In the genomic region with DNA sequence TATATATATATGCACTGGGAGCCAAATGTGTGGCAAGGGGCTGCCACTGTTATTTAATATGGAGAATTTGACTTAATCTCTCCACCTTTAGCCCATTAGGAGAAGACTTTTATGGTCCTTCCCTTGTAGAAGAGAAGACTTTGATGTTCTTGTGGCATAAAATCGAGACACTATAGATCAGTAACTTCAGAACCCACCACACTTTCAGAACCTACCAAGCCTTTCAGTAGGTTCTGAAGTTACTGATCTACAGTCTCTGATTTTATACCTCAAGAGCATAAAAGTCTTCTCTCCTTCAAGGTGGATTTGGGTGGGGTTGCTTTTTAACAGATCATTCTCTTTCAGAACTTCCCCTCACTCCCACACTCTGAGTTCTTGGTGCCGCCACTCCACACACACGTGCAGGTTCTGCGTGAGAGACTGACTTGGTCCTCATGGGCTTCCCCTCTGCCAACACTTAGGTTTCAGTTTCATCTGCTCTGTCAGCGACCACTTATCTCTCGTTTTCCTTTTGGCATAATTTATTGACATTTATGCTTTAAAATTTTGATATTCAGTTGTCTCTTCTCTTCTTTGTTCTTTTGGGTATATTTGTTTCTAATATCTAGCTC, we compare ENCODE assay signal across 11 cellular contexts.
"Had no signal": no experiment of that assay in that cellular context is flagged by ENCODE, and none has a peak within 500 bp of the region (broad histone marks: within the 10 kb centered on the region; RNA-seq: fewer than 3 reads in every experiment).

No MANE protein-coding gene starts in this region.

- DNase-seq: activated naive CD4-positive, alpha-beta T cell treated with anti-CD3 and anti-CD28 coated beads, Interleukin-2, amount 50 U/mL, for 16 hours; adrenal gland; colonic mucosa; foreskin keratinocyte; head of caudate nucleus; left colon; naive thymus-derived CD4-positive, alpha-beta T cell; retina; stimulated activated CD4-positive, alpha-beta T cell treated with anti-CD3 and anti-CD28 coated beads, Interleukin-15, amount 100 ng/mL, for 24 hours; stimulated activated CD4-positive, alpha-beta T cell treated with anti-CD3 and anti-CD28 coated beads, Interleukin-4, amount 100 ng/mL, for 24 hours; stomach had no signal

- ATAC-seq: foreskin keratinocyte; left colon; naive thymus-derived CD4-positive, alpha-beta T cell had no signal

- H3K4me1 Mint-ChIP-seq: naive thymus-derived CD4-positive, alpha-beta T cell had no signal

- H3K27me3 Mint-ChIP-seq: naive thymus-derived CD4-positive, alpha-beta T cell had no signal

- H3K4me3 Mint-ChIP-seq: naive thymus-derived CD4-positive, alpha-beta T cell had no signal

- H3K27ac Mint-ChIP-seq: naive thymus-derived CD4-positive, alpha-beta T cell had no signal

- H3K36me3 Mint-ChIP-seq: naive thymus-derived CD4-positive, alpha-beta T cell had no signal
